12 cellular contexts compared by ENCODE assay signal in genomic region chr11:102589047-102589459, GRCh38. TPM values are rescaled to one million over a fixed set of nuclear protein-coding genes. Genes with fewer than 3 reads are reported as not detected.
DNase-seq lines count a peak whose midpoint lies in the region; ATAC-seq and TF ChIP-seq lines count a peak whose summit lies in the region.
"Had no signal": no experiment of that assay in that cellular context is flagged by ENCODE, and none has a peak within 500 bp of the region (broad histone marks: within the 10 kb centered on the region; RNA-seq: fewer than 3 reads in every experiment).

No MANE protein-coding gene starts in this region.

- TF ChIP-seq CTCF in GM13977 (IDR thresholded peaks at IDR 0.05; ENCODE audit: extremely low read depth, insufficient read depth, missing control alignments): no peak
- no peak for TF ChIP-seq CTCF in activated B cell treated with CpG ODN at 0.5 μM for 24 hours (IDR thresholded peaks at IDR 0.05)

- CTCF ChIA-PET in activated B cell treated with CpG ODN at 0.5 μM for 24 hours (lab: Charles Lee): no interaction called here

- H3K27me3 Mint-ChIP-seq in activated B cell treated with CpG ODN at 0.5 μM for 24 hours: no peaks in the 10 kb centered on the region
- H3K27me3 Mint-ChIP-seq: activated naive CD8-positive, alpha-beta T cell; IgD-negative memory B cell had no signal

- POLR2A ChIA-PET in activated B cell treated with CpG ODN at 0.5 μM for 24 hours (lab: Charles Lee): interaction anchor here (0.6 to 1.0 kb wide), 3 partner anchors 29 to 242 kb away, joined by 3 to 5 read pairs (median 3); partner anchors contain the start of gene BIRC2

- peaks cover 43% of the 10 kb centered on the region for H3K4me1 Mint-ChIP-seq in activated B cell treated with CpG ODN at 0.5 μM for 24 hours

- H3K36me3 Mint-ChIP-seq in activated B cell treated with CpG ODN at 0.5 μM for 24 hours (ENCODE audit: low read depth): no peaks in the 10 kb centered on the region
- H3K36me3 Mint-ChIP-seq: IgD-negative memory B cell had no signal

- H3K9me3 Mint-ChIP-seq in activated B cell treated with CpG ODN at 0.5 μM for 24 hours: peaks cover 5% of the 10 kb centered on the region

- peak overlapping the region; percentile 2 for H3K4me3 Mint-ChIP-seq in activated B cell treated with CpG ODN at 0.5 μM for 24 hours
- H3K4me3 Mint-ChIP-seq: activated naive CD8-positive, alpha-beta T cell had no signal

- in situ Hi-C loops in GM13977 (cut with MboI; ENCODE audit: low pct_unique_long_range_greater_than_20kb, low sequenced_read_pairs, unreplicated experiment): no loop called here

- peak; percentile 64 for ATAC-seq in GM19455 (IDR thresholded peaks at IDR 0.05; ENCODE audit: unreplicated experiment)
- peak; percentile 74 for ATAC-seq in HG03103 (IDR thresholded peaks at IDR 0.05; ENCODE audit: low read depth, unreplicated experiment)
- ATAC-seq in activated B cell treated with CpG ODN at 0.5 μM for 24 hours (ENCODE audit: low read depth): peak; percentile 79
- ATAC-seq in SK-N-SH treated with all-trans-retinoic acid at 6 μM for 48 hours: no peak
- ATAC-seq: Right ventricle myocardium inferior had no signal

- intact Hi-C loops in activated B cell treated with CpG ODN at 0.5 μM for 24 hours (cut with micrococcal nuclease): loop anchor here (1.0 kb wide), 2 partner anchors 10 to 43 kb away; no protein-coding TSS in a partner anchor

- DNase-seq in GM13977 (ENCODE audit: low spot score): peak; percentile 14
- no peak for DNase-seq in activated B cell treated with CpG ODN at 0.5 μM for 24 hours
- DNase-seq in NCI-H2107 treated with DMSO at 0.1 percent for 48 hours (lab: John Stamatoyannopoulos, UW; ENCODE audit: unreplicated experiment): no peak
- no peak for DNase-seq in NCI-H524 treated with DMSO at 0.1 percent for 48 hours (lab: John Stamatoyannopoulos, UW)
- DNase-seq in midbrain (lab: John Stamatoyannopoulos, UW): no peak

- peak overlapping the region; percentile 59 for H3K27ac Mint-ChIP-seq in activated B cell treated with CpG ODN at 0.5 μM for 24 hours
- H3K27ac Mint-ChIP-seq: activated naive CD8-positive, alpha-beta T cell; IgD-negative memory B cell had no signal

TF ChIP-seq in SK-N-SH treated with all-trans-retinoic acid at 6 μM for 48 hours, 23 proteins besides CTCF, POLR2A, EP300 and RAD21:
- no peak for TF ChIP-seq TOX (CRISPR knock-in tag; IDR thresholded peaks at IDR 0.05; ENCODE audit: borderline replicate concordance)
- TF ChIP-seq ZC3H10 (CRISPR knock-in tag; IDR thresholded peaks at IDR 0.05): no peak
- no peak for TF ChIP-seq ISL1 (CRISPR knock-in tag; IDR thresholded peaks at IDR 0.05)
- no peak for TF ChIP-seq BACH2 (CRISPR knock-in tag; IDR thresholded peaks at IDR 0.05; ENCODE audit: borderline replicate concordance)
- no peak for TF ChIP-seq ZFP3 (CRISPR knock-in tag; IDR thresholded peaks at IDR 0.05)
- TF ChIP-seq RARB (CRISPR knock-in tag; IDR thresholded peaks at IDR 0.05): no peak

RNA-seq across cellular contexts. Expression of gene MMP20, which starts 36.1 kb away (rescaled TPM):
- total RNA-seq in activated B cell treated with CpG ODN at 0.5 μM for 24 hours: not detected in 2 replicates
- total RNA-seq: Daoy, Right ventricle myocardium inferior had no signal

RNA-seq across cellular contexts. Expression of gene MMP7, which starts 58.5 kb away (rescaled TPM):
- total RNA-seq in activated B cell treated with CpG ODN at 0.5 μM for 24 hours: not detected in 2 replicates
- total RNA-seq: Right ventricle myocardium inferior had no signal
